20 cellular contexts compared by ENCODE assay signal in genomic region chr2:41763091-41763490, GRCh38.
"Had no signal": no experiment of that assay in that cellular context is flagged by ENCODE, and none has a peak within 500 bp of the region (broad histone marks: within the 10 kb centered on the region; RNA-seq: fewer than 3 reads in every experiment).

No MANE protein-coding gene starts in this region.

- H3K9me3 ChIP-seq: ascending aorta, ovary, spleen, testis had no signal

- ATAC-seq: activated CD4-positive, CD25-positive, alpha-beta regulatory T cell treated with anti-CD3 and anti-CD28 coated beads, Interleukin-2, amount 50 U/mL, for 24 hours; left cardiac atrium; naive thymus-derived CD4-positive, alpha-beta T cell; stimulated activated memory B cell treated with anti-CD40 and anti-IgM and Interleukin-4, amounts not matched to agents 10 μg/mL and 1 μg/mL and 100 μg/mL, for 72 hours had no signal

- H3K4me3 ChIP-seq: ascending aorta, coronary artery, ovary, spleen, testis had no signal

- H3K27ac ChIP-seq: ascending aorta, coronary artery, ovary, spleen, testis had no signal

- H3K27me3 ChIP-seq: ascending aorta, ovary, spleen, testis had no signal

- H3K36me3 ChIP-seq: ascending aorta, ovary, spleen had no signal

- DNase-seq: activated CD4-positive, alpha-beta T cell treated with anti-CD3 and anti-CD28 coated beads, Interleukin-2, amount 50 U/mL, for 1 hour; activated CD8-positive, alpha-beta memory T cell treated with anti-CD3 and anti-CD28 coated beads for 24 hours; activated CD8-positive, alpha-beta memory T cell treated with anti-CD3 and anti-CD28 coated beads, Interleukin-2, amount 50 U/mL, for 48 hours; activated effector memory CD4-positive, alpha-beta T cell treated with Interleukin-2 at 50 U/mL for 16 hours; activated T-cell treated with anti-CD3 and anti-CD28 coated beads, Interleukin-2, amount 50 U/mL, for 48 hours; erythroblast; foreskin melanocyte; glutamatergic neuron; hippocampal formation; left cardiac atrium; mesenchymal stem cell; naive thymus-derived CD4-positive, alpha-beta T cell; ovary; spleen; stimulated activated CD4-positive, alpha-beta T cell treated with anti-CD3 and anti-CD28 coated beads, Interleukin-4, amount 100 ng/mL, for 4 hours; testis had no signal

- H3K4me1 ChIP-seq: ascending aorta, spleen, testis had no signal
